ENCODE assay signal across 1 cellular context in genomic region chr11:118749429-118749828, GRCh38.
TF ChIP-seq lines count a peak whose summit lies in the region.

No MANE protein-coding gene starts in this region.

TF ChIP-seq in GM23338, 12 proteins besides CTCF, POLR2A, EP300 and RAD21 (continued from another document):
- TF ChIP-seq ETS1 (IDR thresholded peaks at IDR 0.05): no peak
- no peak for TF ChIP-seq CREB1 (CRISPR knock-in tag; IDR thresholded peaks at IDR 0.05; ENCODE audit: low read depth)
TF ChIP-seq in GM23338: peak in this region for 1.
